11 cellular contexts compared by ENCODE assay signal in genomic region chr6:121263742-121264141, GRCh38.
"Had no signal": no experiment of that assay in that cellular context is flagged by ENCODE, and none has a peak within 500 bp of the region (broad histone marks: within the 10 kb centered on the region; RNA-seq: fewer than 3 reads in every experiment).

No MANE protein-coding gene starts in this region.

- ATAC-seq: GM23338, HCT116 had no signal

- H2AFZ ChIP-seq: GM23248, GM23338 had no signal

- H3K27ac Mint-ChIP-seq: GM23338, H9, HFFc6 had no signal

- H3K36me3 ChIP-seq: HAP-1 had no signal

- H3K27ac ChIP-seq: GM23248 had no signal

- H3K4me1 Mint-ChIP-seq: GM23338, H9 had no signal

- FAIRE-seq: H1, H54 had no signal

- H3K4me2 ChIP-seq: GM23338 had no signal

- DNase-seq: GM23248, GOT3, H7, H9, HCEC 1CT, HFFc6 had no signal

- H3K9ac ChIP-seq: GM23248 had no signal

- H3K4me3 Mint-ChIP-seq: GM23338, H9, HFFc6 had no signal

- H3K4me1 ChIP-seq: HAP-1 had no signal

- H3K9me3 ChIP-seq: HAP-1 had no signal

- H3K4me3 ChIP-seq: GM23248, GM23338, HAP-1 had no signal
